Comparison of ENCODE assay signal across 1 cellular context in the genomic region with DNA sequence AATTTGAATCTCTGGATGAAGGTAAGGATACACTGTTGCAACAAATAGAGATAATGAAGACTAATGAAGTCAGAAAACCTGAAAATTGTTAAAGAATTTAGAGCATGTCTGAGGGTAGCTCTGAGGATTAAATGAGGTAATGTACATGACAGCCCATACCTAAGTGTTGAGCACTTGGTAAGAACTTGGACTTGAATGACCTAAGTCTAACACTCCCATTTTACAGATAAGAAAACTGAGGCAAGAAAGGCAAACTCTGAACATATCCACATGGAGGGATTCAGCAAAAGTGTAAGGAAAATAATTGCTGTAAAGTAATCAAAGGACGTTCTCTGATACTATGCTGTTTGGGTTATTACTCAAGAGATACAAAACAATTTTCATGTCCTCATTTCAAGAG.
TF ChIP-seq lines count a peak whose summit lies in the region.

No MANE protein-coding gene starts in this region.

TF ChIP-seq in K562, 482 proteins besides CTCF, POLR2A, EP300 and RAD21:
- TF ChIP-seq RBM25 (IDR thresholded peaks at IDR 0.05; ENCODE audit: low read depth, low read length, severe bottlenecking) = peak; percentile 99
- TF ChIP-seq, protein P1, sequence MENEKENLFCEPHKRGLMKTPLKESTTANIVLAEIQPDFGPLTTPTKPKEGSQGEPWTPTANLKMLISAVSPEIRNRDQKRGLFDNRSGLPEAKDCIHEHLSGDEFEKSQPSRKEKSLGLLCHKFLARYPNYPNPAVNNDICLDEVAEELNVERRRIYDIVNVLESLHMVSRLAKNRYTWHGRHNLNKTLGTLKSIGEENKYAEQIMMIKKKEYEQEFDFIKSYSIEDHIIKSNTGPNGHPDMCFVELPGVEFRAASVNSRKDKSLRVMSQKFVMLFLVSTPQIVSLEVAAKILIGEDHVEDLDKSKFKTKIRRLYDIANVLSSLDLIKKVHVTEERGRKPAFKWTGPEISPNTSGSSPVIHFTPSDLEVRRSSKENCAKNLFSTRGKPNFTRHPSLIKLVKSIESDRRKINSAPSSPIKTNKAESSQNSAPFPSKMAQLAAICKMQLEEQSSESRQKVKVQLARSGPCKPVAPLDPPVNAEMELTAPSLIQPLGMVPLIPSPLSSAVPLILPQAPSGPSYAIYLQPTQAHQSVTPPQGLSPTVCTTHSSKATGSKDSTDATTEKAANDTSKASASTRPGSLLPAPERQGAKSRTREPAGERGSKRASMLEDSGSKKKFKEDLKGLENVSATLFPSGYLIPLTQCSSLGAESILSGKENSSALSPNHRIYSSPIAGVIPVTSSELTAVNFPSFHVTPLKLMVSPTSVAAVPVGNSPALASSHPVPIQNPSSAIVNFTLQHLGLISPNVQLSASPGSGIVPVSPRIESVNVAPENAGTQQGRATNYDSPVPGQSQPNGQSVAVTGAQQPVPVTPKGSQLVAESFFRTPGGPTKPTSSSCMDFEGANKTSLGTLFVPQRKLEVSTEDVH (IDR thresholded peaks at IDR 0.05; ENCODE audit: low read depth, partially characterized antibody) = no peak
- TF ChIP-seq ZC3H11A (IDR thresholded peaks at IDR 0.05; ENCODE audit: low read depth, low read length) = no peak
- peak; percentile 70; the same call in 1 of the 2 replicates for TF ChIP-seq HDAC2 (IDR thresholded peaks at IDR 0.05)
- TF ChIP-seq RCOR1 (IDR thresholded peaks at IDR 0.05; ENCODE audit: borderline replicate concordance in 1 of 2, low read depth in 2 of 2, low read length in 2 of 2) = peak in 1 of 2 experiments; percentile 67; a peak in 2 of 4 replicates
- TF ChIP-seq, protein P2, sequence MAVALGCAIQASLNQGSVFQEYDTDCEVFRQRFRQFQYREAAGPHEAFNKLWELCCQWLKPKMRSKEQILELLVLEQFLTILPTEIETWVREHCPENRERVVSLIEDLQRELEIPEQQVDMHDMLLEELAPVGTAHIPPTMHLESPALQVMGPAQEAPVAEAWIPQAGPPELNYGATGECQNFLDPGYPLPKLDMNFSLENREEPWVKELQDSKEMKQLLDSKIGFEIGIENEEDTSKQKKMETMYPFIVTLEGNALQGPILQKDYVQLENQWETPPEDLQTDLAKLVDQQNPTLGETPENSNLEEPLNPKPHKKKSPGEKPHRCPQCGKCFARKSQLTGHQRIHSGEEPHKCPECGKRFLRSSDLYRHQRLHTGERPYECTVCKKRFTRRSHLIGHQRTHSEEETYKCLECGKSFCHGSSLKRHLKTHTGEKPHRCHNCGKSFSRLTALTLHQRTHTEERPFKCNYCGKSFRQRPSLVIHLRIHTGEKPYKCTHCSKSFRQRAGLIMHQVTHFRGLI (CRISPR knock-in tag; IDR thresholded peaks at IDR 0.05) = no peak
- TF ChIP-seq, protein P3, sequence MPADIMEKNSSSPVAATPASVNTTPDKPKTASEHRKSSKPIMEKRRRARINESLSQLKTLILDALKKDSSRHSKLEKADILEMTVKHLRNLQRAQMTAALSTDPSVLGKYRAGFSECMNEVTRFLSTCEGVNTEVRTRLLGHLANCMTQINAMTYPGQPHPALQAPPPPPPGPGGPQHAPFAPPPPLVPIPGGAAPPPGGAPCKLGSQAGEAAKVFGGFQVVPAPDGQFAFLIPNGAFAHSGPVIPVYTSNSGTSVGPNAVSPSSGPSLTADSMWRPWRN (IDR thresholded peaks at IDR 0.05; ENCODE audit: low read depth) = no peak
- TF ChIP-seq ESRRA (IDR thresholded peaks at IDR 0.05; ENCODE audit: borderline replicate concordance, low read depth) = peak; percentile 33; the same call in 1 of the 2 replicates
- TF ChIP-seq CHD4 (IDR thresholded peaks at IDR 0.05; ENCODE audit: insufficient read depth, insufficient replicate concordance, low read depth, low read length, poor library complexity, severe bottlenecking) = peak; percentile 64
- TF ChIP-seq, protein P4, sequence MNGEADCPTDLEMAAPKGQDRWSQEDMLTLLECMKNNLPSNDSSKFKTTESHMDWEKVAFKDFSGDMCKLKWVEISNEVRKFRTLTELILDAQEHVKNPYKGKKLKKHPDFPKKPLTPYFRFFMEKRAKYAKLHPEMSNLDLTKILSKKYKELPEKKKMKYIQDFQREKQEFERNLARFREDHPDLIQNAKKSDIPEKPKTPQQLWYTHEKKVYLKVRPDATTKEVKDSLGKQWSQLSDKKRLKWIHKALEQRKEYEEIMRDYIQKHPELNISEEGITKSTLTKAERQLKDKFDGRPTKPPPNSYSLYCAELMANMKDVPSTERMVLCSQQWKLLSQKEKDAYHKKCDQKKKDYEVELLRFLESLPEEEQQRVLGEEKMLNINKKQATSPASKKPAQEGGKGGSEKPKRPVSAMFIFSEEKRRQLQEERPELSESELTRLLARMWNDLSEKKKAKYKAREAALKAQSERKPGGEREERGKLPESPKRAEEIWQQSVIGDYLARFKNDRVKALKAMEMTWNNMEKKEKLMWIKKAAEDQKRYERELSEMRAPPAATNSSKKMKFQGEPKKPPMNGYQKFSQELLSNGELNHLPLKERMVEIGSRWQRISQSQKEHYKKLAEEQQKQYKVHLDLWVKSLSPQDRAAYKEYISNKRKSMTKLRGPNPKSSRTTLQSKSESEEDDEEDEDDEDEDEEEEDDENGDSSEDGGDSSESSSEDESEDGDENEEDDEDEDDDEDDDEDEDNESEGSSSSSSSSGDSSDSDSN (IDR thresholded peaks at IDR 0.05; ENCODE audit: borderline replicate concordance in 1 of 2, low read depth in 2 of 2, low read length in 2 of 2) = no peak
- no peak for TF ChIP-seq CBX1 (IDR thresholded peaks at IDR 0.05; ENCODE audit: low read depth)
- TF ChIP-seq CAMTA2 (CRISPR knock-in tag; conservative IDR thresholded peaks at IDR 0.05) = no peak
- TF ChIP-seq KDM1A (IDR thresholded peaks at IDR 0.05) = peak; percentile 45 to 75; a peak in 2 of 4 replicates
- no peak for TF ChIP-seq ZNF134 (CRISPR knock-in tag; conservative IDR thresholded peaks at IDR 0.05)
- TF ChIP-seq BCOR (IDR thresholded peaks at IDR 0.05) = peak; percentile 94
- TF ChIP-seq ADNP (tag; IDR thresholded peaks at IDR 0.05) = peak; percentile 77
